2 cellular contexts compared by ENCODE assay signal in genomic region chr18:44708451-44709083, GRCh38.
TF ChIP-seq lines count a peak whose summit lies in the region.

No MANE protein-coding gene starts in this region.

TF ChIP-seq in liver, 16 proteins besides CTCF, POLR2A, EP300 and RAD21 (continued from another document):
- peak; percentile 34 for TF ChIP-seq ZBTB33 (IDR thresholded peaks at IDR 0.05)
- TF ChIP-seq ATF3 (IDR thresholded peaks at IDR 0.05) = peak; percentile 80
- peak in 1 of 2 donors; percentile 79 for TF ChIP-seq JUND (IDR thresholded peaks at IDR 0.05)
- TF ChIP-seq MAX (IDR thresholded peaks at IDR 0.05) = peak; percentile 54
- TF ChIP-seq GABPA (IDR thresholded peaks at IDR 0.05 in 1 of 2, conservative IDR thresholded peaks at IDR 0.05 in 1 of 2) = no peak
- peak; percentile 92 to 93 for TF ChIP-seq HNF4A (conservative IDR thresholded peaks at IDR 0.05)
- TF ChIP-seq FOXA2 (IDR thresholded peaks at IDR 0.05) = no peak
- peak; percentile 76 for TF ChIP-seq HNF4G (IDR thresholded peaks at IDR 0.05)
- peak; percentile 98 for TF ChIP-seq NR2F2 (IDR thresholded peaks at IDR 0.05)
- TF ChIP-seq REST (IDR thresholded peaks at IDR 0.05) = no peak
- peak; percentile 80 for TF ChIP-seq SP1 (IDR thresholded peaks at IDR 0.05)
- no peak for TF ChIP-seq TAF1 (conservative IDR thresholded peaks at IDR 0.05)
- no peak for TF ChIP-seq FOXA1 (IDR thresholded peaks at IDR 0.05)
- no peak for TF ChIP-seq EGR1 (IDR thresholded peaks at IDR 0.05; ENCODE audit: low read depth in 2 of 2)

TF ChIP-seq in HepG2, 621 proteins besides CTCF, POLR2A, EP300 and RAD21 (continued from another document):
- TF ChIP-seq CSRNP2 (CRISPR knock-in tag; conservative IDR thresholded peaks at IDR 0.05; ENCODE audit: low read depth) (no peak), ZNF101 (CRISPR knock-in tag; IDR thresholded peaks at IDR 0.05; ENCODE audit: borderline replicate concordance, low read depth) (no peak), MED1 (CRISPR knock-in tag; IDR thresholded peaks at IDR 0.05) (no peak), ZNF883 (CRISPR knock-in tag; IDR thresholded peaks at IDR 0.05; ENCODE audit: not compliant biosample characterization) (no peak), JUN (CRISPR knock-in tag; IDR thresholded peaks at IDR 0.05) (no peak), THAP7 (CRISPR knock-in tag; IDR thresholded peaks at IDR 0.05) (no peak), E2F2 (CRISPR knock-in tag; IDR thresholded peaks at IDR 0.05; ENCODE audit: borderline replicate concordance) (no peak), CREB1 (IDR thresholded peaks at IDR 0.05) (no peak), CREB1 (CRISPR knock-in tag; IDR thresholded peaks at IDR 0.05) (no peak), NFIB (CRISPR knock-in tag; IDR thresholded peaks at IDR 0.05; ENCODE audit: borderline replicate concordance) (no peak)
